12 cellular contexts compared by ENCODE assay signal in genomic region chr1:113153116-113153803, GRCh38.
DNase-seq lines count a peak whose midpoint lies in the region; ATAC-seq and TF ChIP-seq lines count a peak whose summit lies in the region.
"Had no signal": no experiment of that assay in that cellular context is flagged by ENCODE, and none has a peak within 500 bp of the region (broad histone marks: within the 10 kb centered on the region; RNA-seq: fewer than 3 reads in every experiment).

No MANE protein-coding gene starts in this region.

- H3K9me3 ChIP-seq in right cardiac atrium (ENCODE audit: control insufficient read depth, low read length) (no peaks in the 10 kb centered on the region), adipocyte (ENCODE audit: control insufficient read depth, low read length) (peaks cover 13% of the 10 kb centered on the region)
- H3K9me3 ChIP-seq: adrenal gland had no signal

- no peak for TF ChIP-seq CTCF in WTC11 (IDR thresholded peaks at IDR 0.05)

- peak; percentile 35 to 59 for ATAC-seq in right cardiac atrium
- ATAC-seq in left lobe of liver = peak; percentile 96
- no peak for ATAC-seq in HG03039 (IDR thresholded peaks at IDR 0.05; ENCODE audit: unreplicated experiment)
- ATAC-seq in WTC11 = no peak; the same call in 1 of the 2 replicates
- no peak for ATAC-seq in GM21423 (IDR thresholded peaks at IDR 0.05; ENCODE audit: unreplicated experiment)

- H3K9me3 Mint-ChIP-seq in WTC11 = peaks cover 44% of the 10 kb centered on the region

- no peak overlapping the region for H3K27ac Mint-ChIP-seq in WTC11
- H3K27ac Mint-ChIP-seq: T-helper 2 cell treated with Interferon-gamma antibody and Interleukin-4, amounts not matched to agents 5 μg/mL and 100 μg/mL, for 36 hours; type B pancreatic cell had no signal

- peaks cover 10% of the 10 kb centered on the region for H3K4me1 Mint-ChIP-seq in WTC11

- H3K27me3 ChIP-seq in right cardiac atrium (ENCODE audit: control insufficient read depth, insufficient read depth) (no peaks in the 10 kb centered on the region), adipocyte (replicated peaks; ENCODE audit: control insufficient read depth, insufficient read depth, low read length) (no peaks in the 10 kb centered on the region)
- H3K27me3 ChIP-seq: adrenal gland had no signal

- no peak overlapping the region for H3K27ac ChIP-seq in right cardiac atrium (ENCODE audit: low read length)
- H3K27ac ChIP-seq: adrenal gland had no signal

- peaks cover 3% of the 10 kb centered on the region for H3K27me3 Mint-ChIP-seq in WTC11 (ENCODE audit: low read depth)
- H3K27me3 Mint-ChIP-seq: type B pancreatic cell had no signal

- POLR2A ChIA-PET in WTC11 (lab: Charles Lee) = no interaction called here

- H3K36me3 Mint-ChIP-seq in WTC11 = peaks cover 32% of the 10 kb centered on the region

- H3K4me3 ChIP-seq in right cardiac atrium (ENCODE audit: low read length) (no peak overlapping the region), adipocyte (ENCODE audit: low read length) (no peak overlapping the region)
- H3K4me3 ChIP-seq: adrenal gland had no signal

- DNase-seq in right cardiac atrium = peak in 2 of 3 donors; percentile 51 to 63
- DNase-seq in cardiac septum (ENCODE audit: low spot score) = no peak
- no peak for DNase-seq in adipocyte (ENCODE audit: low read depth)
- DNase-seq in left lobe of liver (ENCODE audit: low spot score) = peak; percentile 65
- no peak for DNase-seq in WTC11 (ENCODE audit: low spot score)
- DNase-seq in NCI-H2081 (lab: John Stamatoyannopoulos, UW) = no peak
- DNase-seq: NCI-H1436 had no signal

- CTCF ChIA-PET in WTC11 (lab: Charles Lee) = no interaction called here

- H3K36me3 ChIP-seq in adipocyte (ENCODE audit: control insufficient read depth, insufficient read depth, low read length, severe bottlenecking) = no peaks in the 10 kb centered on the region
- H3K36me3 ChIP-seq: adrenal gland had no signal

- WGBS in right cardiac atrium = 70% methylated on average over 5 of the region's 5 CpGs

- H3K4me3 Mint-ChIP-seq in WTC11 = no peak overlapping the region
- H3K4me3 Mint-ChIP-seq: T-helper 2 cell treated with Interferon-gamma antibody and Interleukin-4, amounts not matched to agents 5 μg/mL and 100 μg/mL, for 36 hours; type B pancreatic cell had no signal

- H3K4me1 ChIP-seq in right cardiac atrium (ENCODE audit: control insufficient read depth, insufficient read depth, low read length) (no peaks in the 10 kb centered on the region), adipocyte (ENCODE audit: control insufficient read depth, insufficient read depth, low read length) (peaks cover 10% of the 10 kb centered on the region)
- H3K4me1 ChIP-seq: adrenal gland had no signal

- intact Hi-C loops in right cardiac atrium (cut with DNase I) = no loop called here
- intact Hi-C loops in cardiac septum (cut with DNase I) = no loop called here

- peak overlapping the region; percentile 38 for H3K9ac ChIP-seq in adipocyte (ENCODE audit: low read length)

TF ChIP-seq in WTC11, 78 proteins besides CTCF, POLR2A, EP300 and RAD21:
- no peak for TF ChIP-seq FOXP1 (CRISPR knock-in tag; IDR thresholded peaks at IDR 0.05; ENCODE audit: borderline replicate concordance)
- TF ChIP-seq AR (CRISPR knock-in tag; IDR thresholded peaks at IDR 0.05) = no peak
- no peak for TF ChIP-seq E2F4 (CRISPR knock-in tag; IDR thresholded peaks at IDR 0.05; ENCODE audit: borderline replicate concordance, low read depth)
- no peak for TF ChIP-seq USF2 (CRISPR knock-in tag; IDR thresholded peaks at IDR 0.05)
- no peak for TF ChIP-seq STAT6 (CRISPR knock-in tag; conservative IDR thresholded peaks at IDR 0.05; ENCODE audit: low read depth)
- no peak for TF ChIP-seq NR3C1 (CRISPR knock-in tag; conservative IDR thresholded peaks at IDR 0.05; ENCODE audit: low read depth)
- TF ChIP-seq ARID4B (CRISPR knock-in tag; IDR thresholded peaks at IDR 0.05; ENCODE audit: borderline replicate concordance) = no peak
- no peak for TF ChIP-seq ZNF317 (CRISPR knock-in tag; IDR thresholded peaks at IDR 0.05; ENCODE audit: borderline replicate concordance, low read depth)

Comparison
In these comparisons a context has a peak if more than half of its experiments do, and no peak if none do; other contexts are left out.
1. DNase-seq: peak in right cardiac atrium (2 of 3) and left lobe of liver (single experiment); none in cardiac septum (single experiment), adipocyte (single experiment), WTC11 (single experiment) and NCI-H2081 (0 of 2).
2. ATAC-seq: peak in right cardiac atrium (2 of 2) and left lobe of liver (single experiment); none in HG03039 (single experiment), WTC11 (single experiment) and GM21423 (single experiment).